ENCODE assay signal across 28 cellular contexts in genomic region chr14:20830831-20831230, GRCh38. TPM values are rescaled to one million over a fixed set of nuclear protein-coding genes. Genes with fewer than 3 reads are reported as not detected.
"Had no signal": no experiment of that assay in that cellular context is flagged by ENCODE, and none has a peak within 500 bp of the region (broad histone marks: within the 10 kb centered on the region; RNA-seq: fewer than 3 reads in every experiment).

No MANE protein-coding gene starts in this region.

- H2AFZ ChIP-seq: hepatocyte had no signal

- H3K27ac ChIP-seq: coronary artery, gastrocnemius medialis, heart left ventricle, hepatocyte, neutrophil, pancreas, stomach, thyroid gland, vagina had no signal

- H3K9me3 ChIP-seq: gastrocnemius medialis, neutrophil, pancreas, thyroid gland, vagina had no signal

- H3K4me3 Mint-ChIP-seq: memory B cell, natural killer cell, neural crest cell had no signal

- H3K27me3 ChIP-seq: gastrocnemius medialis, heart left ventricle, hepatocyte, neutrophil, pancreas, stomach, thyroid gland, vagina had no signal

- H3K36me3 Mint-ChIP-seq: natural killer cell had no signal

- H3K27ac Mint-ChIP-seq: memory B cell, natural killer cell had no signal

- ATAC-seq: esophagus mucosa, gastrocnemius medialis, heart left ventricle, left colon, left ventricle myocardium superior, natural killer cell, pancreas, sciatic nerve had no signal

- H3K4me1 Mint-ChIP-seq: natural killer cell had no signal

- H3K4me1 ChIP-seq: gastrocnemius medialis, pancreas, stomach, thyroid gland, vagina had no signal

- H3K4me2 ChIP-seq: hepatocyte, smooth muscle cell had no signal

- DNase-seq: dermis blood vessel endothelial cell; foreskin fibroblast; gastrocnemius medialis; heart left ventricle; kidney; left colon; left ventricle myocardium superior; natural killer cell; pancreas; retina; stimulated activated CD4-positive, alpha-beta T cell treated with anti-CD3 and anti-CD28 coated beads, Interleukin-12 subunit alpha, Interleukin-12 subunit beta, amount 100 ng/mL, for 4 hours; stimulated activated CD4-positive, alpha-beta T cell treated with anti-CD3 and anti-CD28 coated beads, Interleukin-1b, Interleukin-23, amount 100 ng/mL, for 48 hours; stimulated activated CD4-positive, alpha-beta T cell treated with anti-CD3 and anti-CD28 coated beads, Interleukin-4, amount 100 ng/mL, for 1 hour; stimulated activated CD8-positive, alpha-beta memory T cell treated with anti-CD3 and anti-CD28 coated beads, Interleukin-4, amount 100 ng/mL, for 48 hours; stimulated activated naive CD4-positive, alpha-beta T cell; stomach; thyroid gland; trophoblast cell had no signal

- H3K27me3 Mint-ChIP-seq: memory B cell had no signal

RNA-seq across cellular contexts. Expression of gene RNASE1, which starts 28.2 kb away (rescaled TPM):
- total RNA-seq: mononuclear cell, natural killer cell had no signal
